16 cellular contexts compared by ENCODE assay signal in the genomic region with DNA sequence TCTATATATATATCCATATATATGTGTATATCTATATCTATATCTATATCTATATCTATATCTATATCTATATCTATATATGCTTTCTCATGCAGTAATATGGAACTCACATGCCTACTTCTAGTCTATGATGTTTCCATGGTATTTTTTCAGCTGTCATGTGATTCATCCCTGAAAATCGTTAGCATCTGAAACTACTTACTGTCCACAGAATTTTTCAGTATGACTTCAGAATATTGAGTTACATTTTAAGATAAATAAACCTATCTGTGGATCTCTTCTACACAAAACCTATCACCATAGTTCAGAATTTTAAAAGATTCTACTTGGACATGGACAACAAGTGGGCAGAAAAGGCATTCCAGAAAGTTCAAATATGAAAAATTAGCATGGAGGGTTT.
DNase-seq lines count a peak whose midpoint lies in the region; ATAC-seq, FAIRE-seq and TF ChIP-seq lines count a peak whose summit lies in the region.
"Had no signal": no experiment of that assay in that cellular context is flagged by ENCODE, and none has a peak within 500 bp of the region (broad histone marks: within the 10 kb centered on the region; RNA-seq: fewer than 3 reads in every experiment).

No MANE protein-coding gene starts in this region.

- no peak for TF ChIP-seq POLR2A in H54 (IDR thresholded peaks at IDR 0.05; ENCODE audit: low read depth, low read length)

- DNase-seq in Daoy (ENCODE audit: low read depth) = peak; percentile 12
- DNase-seq in RPMI7951 (ENCODE audit: low read depth) = peak; percentile 85
- DNase-seq in dedifferentiated amniotic fluid mesenchymal stem cell (ENCODE audit: extremely low spot score) = peak; percentile 89
- peak; percentile 11 to 39 for DNase-seq in lung microvascular endothelial cell (ENCODE audit: low read depth in 2 of 2)
- DNase-seq in T-helper 2 cell = no peak
- DNase-seq in H54 (ENCODE audit: insufficient read length, low spot score) = no peak
- DNase-seq: activated CD4-positive, alpha-beta T cell treated with anti-CD3 and anti-CD28 coated beads for 1 hour; cortex of kidney; DMS79 treated with DMSO at 0.1 percent for 48 hours; NCI-H1417 treated with DMSO at 0.1 percent for 48 hours; NCI-H446 treated with DMSO at 0.1 percent for 48 hours; psoas muscle; transverse colon had no signal

- ATAC-seq in GM18502 (IDR thresholded peaks at IDR 0.05; ENCODE audit: poor library complexity, unreplicated experiment) = no peak
- no peak for ATAC-seq in GM21576 (IDR thresholded peaks at IDR 0.05; ENCODE audit: unreplicated experiment)
- ATAC-seq: psoas muscle had no signal

- FAIRE-seq in H54 (lab: Jason Lieb, UNC) = no peak
- FAIRE-seq: GM12892 had no signal

Comparison
In these comparisons a context has a peak if more than half of its experiments do, and no peak if none do; other contexts are left out.
1. DNase-seq: peak in Daoy (single experiment), RPMI7951 (single experiment), dedifferentiated amniotic fluid mesenchymal stem cell (single experiment) and lung microvascular endothelial cell (2 of 2); none in T-helper 2 cell (0 of 5) and H54 (single experiment).